ENCODE assay signal across 25 cellular contexts in the genomic region with DNA sequence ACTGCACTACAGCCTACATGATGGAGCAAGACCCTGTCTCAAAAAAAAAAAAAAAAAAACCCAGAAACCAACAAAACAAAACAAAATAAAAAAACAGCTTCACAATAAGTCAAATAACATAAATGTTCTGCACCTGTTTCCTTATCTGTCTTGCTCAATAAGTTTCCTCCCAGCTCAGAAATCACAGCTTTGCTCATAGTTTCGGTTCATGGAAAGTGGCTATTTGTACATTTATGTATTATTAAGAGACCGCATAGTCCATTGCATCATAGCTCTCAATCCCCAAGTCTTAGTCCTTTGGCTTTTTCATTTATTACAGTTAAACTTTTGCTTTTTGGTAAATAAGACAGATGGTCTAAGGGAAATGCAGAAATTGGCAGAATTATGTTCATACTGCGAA. TPM values are rescaled to one million over a fixed set of nuclear protein-coding genes. Genes with fewer than 3 reads are reported as not detected.
"Had no signal": no experiment of that assay in that cellular context is flagged by ENCODE, and none has a peak within 500 bp of the region (broad histone marks: within the 10 kb centered on the region; RNA-seq: fewer than 3 reads in every experiment).

No MANE protein-coding gene starts in this region.

- H3K27me3 ChIP-seq: gastrocnemius medialis, testis, tibial nerve, vagina had no signal

- DNase-seq: effector CD8-positive, alpha-beta T cell; gastrocnemius medialis; kidney glomerular epithelial cell; naive thymus-derived CD8-positive, alpha-beta T cell; psoas muscle; stimulated activated CD4-positive, alpha-beta T cell treated with anti-CD3 and anti-CD28 coated beads, Interleukin-2, amount 100 ng/mL, for 24 hours; stimulated activated CD4-positive, alpha-beta T cell treated with anti-CD3 and anti-CD28 coated beads, Interleukin-4, amount 100 ng/mL, for 4 hours; stimulated activated naive B cell treated with anti-CD40 and anti-IgM and Interleukin-4, amounts not matched to agents 10 μg/mL and 1 μg/mL and 100 μg/mL, for 72 hours; stimulated activated naive CD8-positive, alpha-beta T cell treated with anti-CD3 and anti-CD28 coated beads, Interleukin-15, amount 100 ng/mL, for 72 hours; testis; upper lobe of right lung had no signal

- ATAC-seq: gastrocnemius medialis; naive thymus-derived CD8-positive, alpha-beta T cell; psoas muscle; sciatic nerve; stimulated activated naive B cell treated with anti-CD40 and anti-IgM and Interleukin-4, amounts not matched to agents 10 μg/mL and 1 μg/mL and 100 μg/mL, for 72 hours; stimulated activated naive CD8-positive, alpha-beta T cell treated with anti-CD3 and anti-CD28 coated beads, Interleukin-15, amount 100 ng/mL, for 72 hours; upper lobe of right lung had no signal

- H3K36me3 ChIP-seq: gastrocnemius medialis, neutrophil, tibial nerve, upper lobe of right lung, vagina had no signal

- H3K27ac ChIP-seq: coronary artery, gastrocnemius medialis, neutrophil, psoas muscle, skin epidermis, testis, tibial nerve, upper lobe of right lung, vagina had no signal

- H3K9me3 ChIP-seq: gastrocnemius medialis, neutrophil, psoas muscle, testis, tibial nerve, upper lobe of right lung, vagina had no signal

- H3K4me3 ChIP-seq: coronary artery, gastrocnemius medialis, psoas muscle, skin epidermis, testis, tibial nerve, upper lobe of right lung, vagina had no signal

- H3K4me1 ChIP-seq: gastrocnemius medialis, psoas muscle, testis, tibial nerve, upper lobe of right lung, vagina had no signal

RNA-seq across cellular contexts. Expression of gene CFAP299, which starts 24.4 kb away (rescaled TPM):
- total RNA-seq: dermis microvascular lymphatic vessel endothelial cell; gastrocnemius medialis; liver; lung microvascular endothelial cell; mesenteric fat pad; naive thymus-derived CD8-positive, alpha-beta T cell; psoas muscle; subcutaneous adipose tissue; upper lobe of right lung; vagina had no signal
- polyA plus RNA-seq: esophagus, liver, neural cell, psoas muscle had no signal

RNA-seq across cellular contexts. Expression of gene FGF5, which starts 44.7 kb away (rescaled TPM):
- total RNA-seq: gastrocnemius medialis; liver; lung microvascular endothelial cell; mesenteric fat pad; mononuclear cell; naive thymus-derived CD8-positive, alpha-beta T cell; subcutaneous adipose tissue; testis; upper lobe of right lung; vagina had no signal
- polyA plus RNA-seq: naive thymus-derived CD8-positive, alpha-beta T cell; psoas muscle had no signal
